In genomic region chr12:131928080-131928764, GRCh38 we compare ENCODE assay signal across 1 cellular context.
TF ChIP-seq lines count a peak whose summit lies in the region.

No MANE protein-coding gene starts in this region.

TF ChIP-seq in K562, 482 proteins besides CTCF, POLR2A, EP300 and RAD21 (continued from another document):
- TF ChIP-seq CREB5 (CRISPR knock-in tag; IDR thresholded peaks at IDR 0.05) (no peak), NEUROD1 (IDR thresholded peaks at IDR 0.05; ENCODE audit: borderline replicate concordance, low read depth, low read length, partially characterized antibody) (no peak), SP2 (IDR thresholded peaks at IDR 0.05; ENCODE audit: extremely low read depth, low read depth, low read length, poor library complexity, severe bottlenecking) (no peak), MYNN (IDR thresholded peaks at IDR 0.05) (no peak), MYNN (CRISPR knock-in tag; IDR thresholded peaks at IDR 0.05) (no peak), TCF7L2 (IDR thresholded peaks at IDR 0.05; ENCODE audit: low read depth, low read length) (no peak), BCLAF1 (IDR thresholded peaks at IDR 0.05; ENCODE audit: borderline replicate concordance in 1 of 2, control insufficient read depth in 1 of 2, low read depth in 2 of 2, low read length in 1 of 2) (no peak), ELF1 (tag; IDR thresholded peaks at IDR 0.05) (no peak), RBM15 (IDR thresholded peaks at IDR 0.05; ENCODE audit: insufficient read depth, low read length) (no peak), GATA2 (CRISPR knock-in tag; IDR thresholded peaks at IDR 0.05) (no peak), TCF15 (CRISPR knock-in tag; IDR thresholded peaks at IDR 0.05) (no peak), KLF6 (CRISPR knock-in tag; IDR thresholded peaks at IDR 0.05; ENCODE audit: borderline replicate concordance) (no peak), NR2F6 (CRISPR knock-in tag; IDR thresholded peaks at IDR 0.05) (no peak), SMAD4 (CRISPR knock-in tag; conservative IDR thresholded peaks at IDR 0.05) (no peak; the same call in 1 of the 2 replicates), SMAD2 (IDR thresholded peaks at IDR 0.05; ENCODE audit: low read depth, low read length) (no peak), ZNF518B (CRISPR knock-in tag; IDR thresholded peaks at IDR 0.05) (no peak), GTF2F1 (IDR thresholded peaks at IDR 0.05; ENCODE audit: low read depth, low read length) (no peak), TEAD1 (CRISPR knock-in tag; IDR thresholded peaks at IDR 0.05) (no peak), YBX1 (IDR thresholded peaks at IDR 0.05) (no peak), CHD7 (IDR thresholded peaks at IDR 0.05; ENCODE audit: low read depth, low read length) (no peak), DPF2 (IDR thresholded peaks at IDR 0.05) (peak; percentile 79), NR2C2 (CRISPR knock-in tag; IDR thresholded peaks at IDR 0.05) (no peak), NR2C2 (tag; IDR thresholded peaks at IDR 0.05) (no peak), FOXA3 (CRISPR knock-in tag; conservative IDR thresholded peaks at IDR 0.05 in 1 of 2, IDR thresholded peaks at IDR 0.05 in 1 of 2) (no peak), SMARCA5 (IDR thresholded peaks at IDR 0.05) (no peak; the same call in 1 of the 2 replicates), TRIM25 (IDR thresholded peaks at IDR 0.05; ENCODE audit: borderline replicate concordance) (peak; percentile 52; the same call in 1 of the 2 replicates), SMARCB1 (IDR thresholded peaks at IDR 0.05; ENCODE audit: insufficient read length, low read depth) (no peak), BRD9 (IDR thresholded peaks at IDR 0.05; ENCODE audit: low read depth, partially characterized antibody) (no peak), ZNF12 (CRISPR knock-in tag; IDR thresholded peaks at IDR 0.05) (no peak)
